8 cellular contexts compared by ENCODE assay signal in the genomic region with DNA sequence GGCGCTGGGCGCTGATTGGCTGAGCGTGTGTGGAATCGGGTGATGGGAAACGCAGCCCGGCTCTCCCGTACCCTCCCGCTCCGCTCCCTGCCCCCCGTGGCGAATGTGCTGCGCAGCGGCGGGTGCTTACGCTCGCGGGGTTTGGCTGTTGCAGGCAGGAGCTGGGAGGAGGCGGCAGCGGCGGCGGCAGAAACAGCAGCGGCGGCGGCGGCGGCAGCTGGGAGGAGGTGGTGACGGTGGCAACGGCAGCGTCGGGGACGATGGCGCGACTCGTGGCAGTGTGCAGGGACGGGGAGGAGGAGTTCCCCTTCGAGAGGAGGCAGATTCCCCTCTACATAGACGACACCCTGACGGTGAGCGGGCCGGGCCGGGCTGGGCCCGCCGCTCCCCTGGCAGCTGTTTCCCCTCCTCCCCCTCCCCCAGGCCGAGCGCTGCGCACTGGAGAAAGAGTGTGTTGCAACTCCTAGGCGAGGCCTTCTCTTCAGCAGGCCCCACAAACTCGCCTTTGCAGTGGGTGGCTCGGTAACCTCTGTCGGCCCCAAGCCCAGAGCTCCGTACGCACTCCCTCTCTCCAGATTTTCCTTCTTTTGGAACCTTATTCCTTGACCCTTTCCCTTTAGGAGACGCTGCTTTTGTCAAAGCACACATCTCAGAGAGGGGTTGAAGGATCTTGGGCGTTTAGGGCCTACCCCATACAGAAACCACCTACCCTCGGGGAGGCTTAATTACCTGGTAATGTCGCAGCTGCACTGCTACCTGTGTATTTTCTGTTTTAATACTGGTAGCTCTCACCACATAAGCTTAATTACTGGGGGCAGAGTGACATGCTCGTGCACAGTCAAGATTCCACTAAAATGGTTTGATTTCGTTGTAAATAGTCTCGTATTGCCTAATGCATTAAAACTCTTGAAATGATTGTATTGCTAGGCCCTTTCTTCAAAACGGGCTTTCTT. TPM values are rescaled to one million over a fixed set of nuclear protein-coding genes. Genes with fewer than 3 reads are reported as not detected.
A peak's percentile ranks its signal among the peaks of the same experiment; 100 is the strongest.
DNase-seq lines count a peak whose midpoint lies in the region; ATAC-seq and TF ChIP-seq lines count a peak whose summit lies in the region.

No MANE protein-coding gene starts in this region.

- intact Hi-C loops in activated CD4-positive, alpha-beta T cell treated with anti-CD3 and anti-CD28 coated beads for 36 hours (cut with DNase I, micrococcal nuclease): loop anchor here (1.0 to 10.0 kb wide), 11 partner anchors 21 to 1171 kb away; partner anchors contain the start of genes DHRS11 (in 2 of the 2), AATF (in 1 of the 2), ACACA (in 1 of the 2) and AP2B1 (in 1 of the 2)

- no peaks in the 10 kb centered on the region for H3K27me3 Mint-ChIP-seq in activated CD4-positive, alpha-beta T cell treated with anti-CD3 and anti-CD28 coated beads for 36 hours
- H3K27me3 Mint-ChIP-seq in chondrocyte (ENCODE audit: low read depth): no peaks in the 10 kb centered on the region

- peak; percentile 71 for ATAC-seq in HG03354 (IDR thresholded peaks at IDR 0.05; ENCODE audit: poor library complexity, severe bottlenecking, unreplicated experiment)
- ATAC-seq in activated CD4-positive, alpha-beta T cell treated with anti-CD3 and anti-CD28 coated beads for 36 hours: peak; percentile 81

- H3K4me3 Mint-ChIP-seq in activated CD4-positive, alpha-beta T cell treated with anti-CD3 and anti-CD28 coated beads for 36 hours: peak overlapping the region; percentile 96
- H3K4me3 Mint-ChIP-seq in chondrocyte (ENCODE audit: unreplicated experiment): peak overlapping the region; percentile 94

- H3K27me3 ChIP-seq in layer of hippocampus (ENCODE audit: control insufficient read depth, insufficient read depth, low read length): no peaks in the 10 kb centered on the region

- peaks cover 33% of the 10 kb centered on the region for H3K36me3 Mint-ChIP-seq in activated CD4-positive, alpha-beta T cell treated with anti-CD3 and anti-CD28 coated beads for 36 hours (ENCODE audit: low read depth)
- no peaks in the 10 kb centered on the region for H3K36me3 Mint-ChIP-seq in chondrocyte (ENCODE audit: low read depth)

- peak; percentile 53 for TF ChIP-seq POLR2A in GM19099 (IDR thresholded peaks at IDR 0.05; ENCODE audit: extremely low read depth, insufficient read length, low read depth)

- CTCF ChIA-PET in activated CD4-positive, alpha-beta T cell treated with anti-CD3 and anti-CD28 coated beads for 36 hours (lab: Charles Lee): interaction anchor here (0.8 to 3.0 kb wide), 7 partner anchors 9 to 63 kb away, joined by 3 to 15 read pairs (median 5); partner anchors contain the start of genes MRM1, MYO19 and PIGW

- DNase-seq in AML-193 (lab: John Stamatoyannopoulos, UW) (peak; percentile 94 to 96), NCI-H446 treated with DMSO at 0.1 percent for 48 hours (lab: John Stamatoyannopoulos, UW) (peak; percentile 92), chondrocyte (ENCODE audit: low spot score) (peak; percentile 99)
- peak; percentile 98 for DNase-seq in activated CD4-positive, alpha-beta T cell treated with anti-CD3 and anti-CD28 coated beads for 36 hours
- peak; percentile 88 to 94 for DNase-seq in stimulated activated CD4-positive, alpha-beta T cell treated with anti-CD3 and anti-CD28 coated beads, Interleukin-1b, Interleukin-23, amount 100 ng/mL, for 1 hour (ENCODE audit: low read depth in 2 of 2)

- TF ChIP-seq CTCF in chondrocyte (IDR thresholded peaks at IDR 0.05): peak; percentile 17

- peak overlapping the region; percentile 92 for H3K27ac ChIP-seq in layer of hippocampus (ENCODE audit: low read depth, low read length)

- H3K4me1 Mint-ChIP-seq in activated CD4-positive, alpha-beta T cell treated with anti-CD3 and anti-CD28 coated beads for 36 hours: peaks cover 37% of the 10 kb centered on the region
- peaks cover 46% of the 10 kb centered on the region for H3K4me1 Mint-ChIP-seq in chondrocyte (ENCODE audit: low read depth)

- H3K9me3 Mint-ChIP-seq in activated CD4-positive, alpha-beta T cell treated with anti-CD3 and anti-CD28 coated beads for 36 hours (ENCODE audit: low read depth): no peaks in the 10 kb centered on the region
- no peaks in the 10 kb centered on the region for H3K9me3 Mint-ChIP-seq in chondrocyte (ENCODE audit: low read depth)

- POLR2A ChIA-PET in activated CD4-positive, alpha-beta T cell treated with anti-CD3 and anti-CD28 coated beads for 36 hours (lab: Charles Lee): interaction anchor here (0.6 to 3.4 kb wide), 3 partner anchors 10 to 55 kb away, joined by 3 to 35 read pairs (median 6); partner anchors contain the start of genes MRM1, MYO19 and PIGW

- H3K27ac Mint-ChIP-seq in activated CD4-positive, alpha-beta T cell treated with anti-CD3 and anti-CD28 coated beads for 36 hours: peak overlapping the region; percentile 95
- H3K27ac Mint-ChIP-seq in chondrocyte (ENCODE audit: unreplicated experiment): peak overlapping the region; percentile 95

RNA-seq across cellular contexts. Expression of gene GGNBP2, which starts 1.0 kb away (rescaled TPM):
- 10 to 100 TPM; 75.2 to 81.4 TPM for total RNA-seq in activated CD4-positive, alpha-beta T cell treated with anti-CD3 and anti-CD28 coated beads for 36 hours
- 62.7 to 70.8 TPM (median 68.2 TPM) in 3 replicates for total RNA-seq in chondrocyte

RNA-seq across cellular contexts. Expression of gene PIGW, which starts 11.0 kb away (rescaled TPM):
- 10 to 100 TPM; 11.8 to 13.4 TPM for total RNA-seq in activated CD4-positive, alpha-beta T cell treated with anti-CD3 and anti-CD28 coated beads for 36 hours
- total RNA-seq in chondrocyte: 10.5 to 15.4 TPM (median 11.0 TPM) in 3 replicates

RNA-seq across cellular contexts. Expression of gene MYO19, which starts 11.1 kb away (rescaled TPM):
- total RNA-seq in activated CD4-positive, alpha-beta T cell treated with anti-CD3 and anti-CD28 coated beads for 36 hours: 100 to 1,000 TPM; 110 to 127 TPM
- total RNA-seq in chondrocyte: 51.5 to 75.6 TPM (median 52.6 TPM) in 3 replicates

RNA-seq across cellular contexts. Expression of gene DHRS11, which starts 45.9 kb away (rescaled TPM):
- 10 to 100 TPM in 1 of 2 experiments, 1 to 10 TPM in 1; 9.2 to 10.2 TPM for total RNA-seq in activated CD4-positive, alpha-beta T cell treated with anti-CD3 and anti-CD28 coated beads for 36 hours
- total RNA-seq in chondrocyte: 4.2 to 7.0 TPM (median 5.1 TPM) in 3 replicates

RNA-seq across cellular contexts. Expression of gene MRM1, which starts 55.6 kb away (rescaled TPM):
- total RNA-seq in activated CD4-positive, alpha-beta T cell treated with anti-CD3 and anti-CD28 coated beads for 36 hours: 10 to 100 TPM; 14.3 to 16.4 TPM
- total RNA-seq in chondrocyte: 2.5 to 3.9 TPM (median 2.6 TPM) in 3 replicates

Comparison
In these comparisons a context has a peak if more than half of its experiments do, and no peak if none do; other contexts are left out.
1. Peak in every context shown above with its lines: DNase-seq, ATAC-seq and H3K27ac ChIP-seq.